Comparison of ENCODE assay signal across 1 cellular context in the genomic region with DNA sequence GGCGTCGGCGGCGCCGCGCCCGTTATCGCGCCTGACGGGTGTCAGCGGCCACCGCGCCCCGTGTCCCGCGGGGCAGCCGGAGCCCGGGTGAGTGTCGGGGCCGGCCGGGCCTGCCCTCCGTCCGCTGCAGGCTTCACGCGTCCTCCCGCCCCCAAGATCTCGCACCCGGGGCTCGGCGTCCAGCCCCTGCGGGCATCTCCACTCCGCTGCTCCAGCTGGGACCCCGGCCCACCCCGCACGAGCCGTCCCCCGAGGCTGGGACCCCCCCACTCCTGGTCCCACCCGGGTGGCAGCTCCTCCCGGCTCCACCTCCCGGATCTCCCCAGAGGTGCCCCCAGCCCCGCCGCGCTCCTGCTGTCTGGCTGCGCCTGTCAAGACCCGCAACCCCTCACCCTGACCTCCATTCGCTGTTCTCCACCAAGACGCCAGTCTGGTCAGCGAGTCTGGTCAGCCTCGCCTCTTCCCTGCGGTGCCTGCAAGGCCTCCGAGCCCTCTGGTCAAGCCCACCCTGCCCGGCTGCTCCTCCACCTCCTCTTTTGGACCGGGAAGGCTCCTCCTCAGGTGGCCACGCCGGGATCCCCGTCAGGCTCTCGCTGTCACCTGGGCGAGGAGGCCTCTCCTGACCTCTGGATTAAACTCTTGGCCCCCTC.
TF ChIP-seq lines count a peak whose summit lies in the region.

No MANE protein-coding gene starts in this region.

TF ChIP-seq in HepG2, 621 proteins besides CTCF, POLR2A, EP300 and RAD21 (continued from another document):
- TF ChIP-seq, protein P1, sequence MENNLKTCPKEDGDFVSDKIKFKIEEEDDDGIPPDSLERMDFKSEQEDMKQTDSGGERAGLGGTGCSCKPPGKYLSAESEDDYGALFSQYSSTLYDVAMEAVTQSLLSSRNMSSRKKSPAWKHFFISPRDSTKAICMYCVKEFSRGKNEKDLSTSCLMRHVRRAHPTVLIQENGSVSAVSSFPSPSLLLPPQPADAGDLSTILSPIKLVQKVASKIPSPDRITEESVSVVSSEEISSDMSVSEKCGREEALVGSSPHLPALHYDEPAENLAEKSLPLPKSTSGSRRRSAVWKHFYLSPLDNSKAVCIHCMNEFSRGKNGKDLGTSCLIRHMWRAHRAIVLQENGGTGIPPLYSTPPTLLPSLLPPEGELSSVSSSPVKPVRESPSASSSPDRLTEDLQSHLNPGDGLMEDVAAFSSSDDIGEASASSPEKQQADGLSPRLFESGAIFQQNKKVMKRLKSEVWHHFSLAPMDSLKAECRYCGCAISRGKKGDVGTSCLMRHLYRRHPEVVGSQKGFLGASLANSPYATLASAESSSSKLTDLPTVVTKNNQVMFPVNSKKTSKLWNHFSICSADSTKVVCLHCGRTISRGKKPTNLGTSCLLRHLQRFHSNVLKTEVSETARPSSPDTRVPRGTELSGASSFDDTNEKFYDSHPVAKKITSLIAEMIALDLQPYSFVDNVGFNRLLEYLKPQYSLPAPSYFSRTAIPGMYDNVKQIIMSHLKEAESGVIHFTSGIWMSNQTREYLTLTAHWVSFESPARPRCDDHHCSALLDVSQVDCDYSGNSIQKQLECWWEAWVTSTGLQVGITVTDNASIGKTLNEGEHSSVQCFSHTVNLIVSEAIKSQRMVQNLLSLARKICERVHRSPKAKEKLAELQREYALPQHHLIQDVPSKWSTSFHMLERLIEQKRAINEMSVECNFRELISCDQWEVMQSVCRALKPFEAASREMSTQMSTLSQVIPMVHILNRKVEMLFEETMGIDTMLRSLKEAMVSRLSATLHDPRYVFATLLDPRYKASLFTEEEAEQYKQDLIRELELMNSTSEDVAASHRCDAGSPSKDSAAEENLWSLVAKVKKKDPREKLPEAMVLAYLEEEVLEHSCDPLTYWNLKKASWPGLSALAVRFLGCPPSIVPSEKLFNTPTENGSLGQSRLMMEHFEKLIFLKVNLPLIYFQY (CRISPR knock-in tag; IDR thresholded peaks at IDR 0.05; ENCODE audit: borderline replicate concordance) = no peak
- no peak for TF ChIP-seq PAXIP1 (CRISPR knock-in tag; conservative IDR thresholded peaks at IDR 0.05)
- TF ChIP-seq ZSCAN25 (CRISPR knock-in tag; IDR thresholded peaks at IDR 0.05) = no peak
- TF ChIP-seq ZBTB39 (CRISPR knock-in tag; IDR thresholded peaks at IDR 0.05) = no peak
- TF ChIP-seq ZNF256 (CRISPR knock-in tag; conservative IDR thresholded peaks at IDR 0.05) = no peak
- TF ChIP-seq PHF8 (CRISPR knock-in tag; IDR thresholded peaks at IDR 0.05) = no peak
- TF ChIP-seq ADNP (CRISPR knock-in tag; IDR thresholded peaks at IDR 0.05) = no peak
- TF ChIP-seq SP2 (CRISPR knock-in tag; IDR thresholded peaks at IDR 0.05) = no peak
- no peak for TF ChIP-seq ZNF747 (CRISPR knock-in tag; IDR thresholded peaks at IDR 0.05; ENCODE audit: borderline replicate concordance)
- no peak for TF ChIP-seq ZNF331 (CRISPR knock-in tag; IDR thresholded peaks at IDR 0.05)
- TF ChIP-seq AKNA (CRISPR knock-in tag; IDR thresholded peaks at IDR 0.05; ENCODE audit: borderline replicate concordance) = no peak
- TF ChIP-seq PAF1 (CRISPR knock-in tag; IDR thresholded peaks at IDR 0.05) = no peak
- no peak for TF ChIP-seq ZBTB7B (CRISPR knock-in tag; IDR thresholded peaks at IDR 0.05)
- TF ChIP-seq ZNF614 (CRISPR knock-in tag; IDR thresholded peaks at IDR 0.05; ENCODE audit: borderline replicate concordance) = no peak
- no peak for TF ChIP-seq KLF9 (CRISPR knock-in tag; IDR thresholded peaks at IDR 0.05; ENCODE audit: low read depth)
